Comparison of ENCODE assay signal across 8 cellular contexts in the genomic region with DNA sequence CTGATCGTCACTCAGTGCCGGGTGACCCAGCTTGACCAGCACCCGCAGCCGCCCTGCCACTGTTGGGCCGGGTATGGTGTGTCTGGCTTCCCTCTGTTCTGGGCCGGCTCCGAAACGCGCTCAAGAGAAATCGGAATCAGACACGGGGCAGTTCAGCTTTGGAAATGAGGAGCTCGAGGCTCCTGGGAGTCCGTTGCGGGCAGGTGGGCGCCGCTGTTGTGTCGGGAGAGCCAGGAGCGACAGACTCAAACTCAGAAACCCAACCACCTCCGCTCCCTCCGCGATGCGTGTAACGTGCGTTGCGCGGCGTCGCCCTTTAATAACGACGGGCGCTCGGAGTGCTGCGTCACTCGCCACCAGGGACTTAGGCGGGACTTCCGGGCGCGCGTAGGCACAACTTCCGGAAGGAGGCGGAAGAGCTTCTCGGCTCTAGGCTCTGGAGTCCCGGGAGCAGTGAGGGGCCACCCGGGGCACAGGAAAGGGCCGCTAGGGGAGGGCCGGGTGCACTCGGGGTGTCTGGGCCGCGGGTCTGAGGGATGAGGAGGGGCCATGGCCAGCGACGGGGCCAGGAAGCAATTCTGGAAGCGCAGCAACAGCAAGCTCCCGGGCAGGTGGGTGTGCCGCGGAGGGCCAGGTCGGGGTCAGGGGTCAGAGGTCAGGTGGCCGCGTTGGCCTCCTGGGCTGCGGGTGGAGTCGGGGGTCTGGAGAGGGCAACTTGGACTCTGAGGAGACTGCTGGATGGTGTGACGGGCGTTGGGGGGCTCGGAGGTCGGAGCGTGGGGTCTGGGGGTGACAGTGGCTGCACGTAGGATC. TPM values are rescaled to one million over a fixed set of nuclear protein-coding genes. Genes with fewer than 3 reads are reported as not detected.
A peak's percentile ranks its signal among the peaks of the same experiment; 100 is the strongest.
DNase-seq lines count a peak whose midpoint lies in the region; ATAC-seq and TF ChIP-seq lines count a peak whose summit lies in the region.

A gene with protein sequence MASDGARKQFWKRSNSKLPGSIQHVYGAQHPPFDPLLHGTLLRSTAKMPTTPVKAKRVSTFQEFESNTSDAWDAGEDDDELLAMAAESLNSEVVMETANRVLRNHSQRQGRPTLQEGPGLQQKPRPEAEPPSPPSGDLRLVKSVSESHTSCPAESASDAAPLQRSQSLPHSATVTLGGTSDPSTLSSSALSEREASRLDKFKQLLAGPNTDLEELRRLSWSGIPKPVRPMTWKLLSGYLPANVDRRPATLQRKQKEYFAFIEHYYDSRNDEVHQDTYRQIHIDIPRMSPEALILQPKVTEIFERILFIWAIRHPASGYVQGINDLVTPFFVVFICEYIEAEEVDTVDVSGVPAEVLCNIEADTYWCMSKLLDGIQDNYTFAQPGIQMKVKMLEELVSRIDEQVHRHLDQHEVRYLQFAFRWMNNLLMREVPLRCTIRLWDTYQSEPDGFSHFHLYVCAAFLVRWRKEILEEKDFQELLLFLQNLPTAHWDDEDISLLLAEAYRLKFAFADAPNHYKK (plus strand): TSS at position 413 of the 813 bp plus-strand sequence. CDS start 137 bp downstream, at position 550.

- no peak for TF ChIP-seq CTCF in KMS-11 (conservative IDR thresholded peaks at IDR 0.05; ENCODE audit: low read depth, low read length)
- peak in 4 of 6 experiments; percentile 14 to 36 (median 17) for TF ChIP-seq CTCF in esophagus squamous epithelium (IDR thresholded peaks at IDR 0.05)

- H3K4me3 ChIP-seq in KMS-11 (IDR thresholded peaks at IDR 0.05; ENCODE audit: insufficient read depth, low read depth, low read length) = no peak within 1 kb of the TSS
- H3K4me3 ChIP-seq in esophagus squamous epithelium = peak within 1 kb of the TSS; percentile 72 to 96 (median 86)

- peak in 3 of 4 donors; percentile 83 to 98 (median 95) for TF ChIP-seq POLR2A in esophagus squamous epithelium (IDR thresholded peaks at IDR 0.05)

- intact Hi-C loops in esophagus squamous epithelium (cut with DNase I) = no loop called here

- 0 to 2% methylated on average over 8 to 11 of the region's 66 CpGs for WGBS in esophagus squamous epithelium, 2 donors

- DNase-seq in DMS153 treated with DMSO at 0.1 percent for 48 hours (lab: John Stamatoyannopoulos, UW; ENCODE audit: unreplicated experiment) (peak; percentile 89), RKO (ENCODE audit: low spot score) (peak; percentile 95), activated T-helper 1 cell treated with Interleukin-2 at 50 U/mL for 16 hours (ENCODE audit: low read depth) (peak; percentile 91), esophagus squamous epithelium (lab: John Stamatoyannopoulos, UW) (peak; percentile 65), myocyte (ENCODE audit: low read depth) (peak; percentile 96)
- DNase-seq in stimulated activated CD8-positive, alpha-beta memory T cell treated with anti-CD3 and anti-CD28 coated beads, Interleukin-7, amount 100 ng/mL, for 4 hours (ENCODE audit: low read depth in 2 of 2) = peak; percentile 90 to 91

- H3K27me3 ChIP-seq in KMS-11 (ENCODE audit: insufficient read depth, low read depth) (no peaks in the 10 kb centered on the region), esophagus squamous epithelium (no peaks in the 10 kb centered on the region)

- no peaks in the 10 kb centered on the region for H4K20me1 ChIP-seq in KMS-11 (ENCODE audit: insufficient read depth)

- H3K4me1 ChIP-seq in KMS-11 (ENCODE audit: low read depth, poor library complexity, severe bottlenecking) (peaks cover 12% of the 10 kb centered on the region), esophagus squamous epithelium (peaks cover 19 to 66% (median 34%) of the 10 kb centered on the region in 3 donors)

- H3K36me3 ChIP-seq in KMS-11 (ENCODE audit: insufficient read depth) (no peaks in the 10 kb centered on the region), esophagus squamous epithelium (peaks cover 0 to 2% (median 0%) of the 10 kb centered on the region in 3 donors)

- peak within 1 kb of the TSS; percentile 64 for H3K4me2 ChIP-seq in KMS-11

- H2AFZ ChIP-seq in KMS-11 (ENCODE audit: low read depth) = peak within 1 kb of the TSS; percentile 69

- peak within 1 kb of the TSS; percentile 90 for H3K9ac ChIP-seq in KMS-11

- peak within 1 kb of the TSS; percentile 80 for H3K27ac ChIP-seq in KMS-11
- peak within 1 kb of the TSS; percentile 93 to 95 (median 94) for H3K27ac ChIP-seq in esophagus squamous epithelium

- peaks cover 34% of the 10 kb centered on the region; the same call in 1 of the 2 replicates for H3K79me2 ChIP-seq in KMS-11 (ENCODE audit: insufficient read depth, low read depth)

- peak; percentile 63 for ATAC-seq in GM21723 (IDR thresholded peaks at IDR 0.05; ENCODE audit: unreplicated experiment)

- no peaks in the 10 kb centered on the region for H3K9me3 ChIP-seq in esophagus squamous epithelium

RNA-seq across cellular contexts. Expression of the gene that starts here (rescaled TPM):
- total RNA-seq in esophagus squamous epithelium = 10 to 100 TPM; 15.6 to 21.7 (median 20.5) TPM
- total RNA-seq in myocyte = 15.9 and 21.8 TPM in 2 replicates
- 27.4 TPM for polyA plus RNA-seq in myocyte (2012)
